Comparison of ENCODE assay signal across 9 cellular contexts in genomic region chr4:76982638-76983579, GRCh38. TPM values are rescaled to one million over a fixed set of nuclear protein-coding genes. Genes with fewer than 3 reads are reported as not detected.
DNase-seq lines count a peak whose midpoint lies in the region; ATAC-seq and TF ChIP-seq lines count a peak whose summit lies in the region.
"Had no signal": no experiment of that assay in that cellular context is flagged by ENCODE, and none has a peak within 500 bp of the region (broad histone marks: within the 10 kb centered on the region; RNA-seq: fewer than 3 reads in every experiment).

No MANE protein-coding gene starts in this region.

- no peak overlapping the region for H3K4me3 ChIP-seq in tibial artery

- POLR2A ChIA-PET in GM10248 (lab: Yijun Ruan, JAX): interaction anchor here (0.7 kb wide), 1 partner anchor 275 kb away, joined by 4 read pairs; no protein-coding TSS in a partner anchor

- H3K36me3 ChIP-seq in tibial artery: no peaks in the 10 kb centered on the region

- peaks cover 0 to 72% (median 19%) of the 10 kb centered on the region in 4 donors for H3K4me1 ChIP-seq in tibial artery

- no peak for TF ChIP-seq CTCF in GM10248 (IDR thresholded peaks at IDR 0.05; ENCODE audit: control extremely low read depth, extremely low read depth, low read depth, missing control alignments)
- peak; percentile 34 for TF ChIP-seq CTCF in osteocyte (IDR thresholded peaks at IDR 0.05)
- no peak for TF ChIP-seq CTCF in GM13976 (IDR thresholded peaks at IDR 0.05; ENCODE audit: borderline replicate concordance, control extremely low read depth, extremely low read depth, insufficient read depth, missing control alignments)
- TF ChIP-seq CTCF in tibial artery (IDR thresholded peaks at IDR 0.05): no peak

- in situ Hi-C loops in GM13976 (cut with MboI; ENCODE audit: low sequenced_read_pairs, unreplicated experiment): no loop called here

- peak overlapping the region; percentile 92 for H3K27ac Mint-ChIP-seq in osteocyte (ENCODE audit: unreplicated experiment)

- no peaks in the 10 kb centered on the region for H3K9me3 ChIP-seq in tibial artery

- CTCF ChIA-PET in GM10248 (lab: Yijun Ruan, JAX): interaction anchor here (0.6 to 1.3 kb wide), 8 partner anchors 10 to 217 kb away, joined by 3 to 4 read pairs (median 3); no protein-coding TSS in a partner anchor

- no peaks in the 10 kb centered on the region for H3K9me3 Mint-ChIP-seq in osteocyte (ENCODE audit: unreplicated experiment)

- H3K27ac ChIP-seq in tibial artery: no peak overlapping the region

- DNase-seq in GM10248 (ENCODE audit: extremely low spot score) (peak; percentile 20), M059J (ENCODE audit: low read depth) (peak; percentile 65), osteocyte (ENCODE audit: extremely low spot score, unreplicated experiment) (no peak), GM13976 (ENCODE audit: low spot score) (no peak), tibial artery (no peak)
- peak; percentile 18 for DNase-seq in central memory CD4-positive, alpha-beta T cell
- DNase-seq: kidney glomerular epithelial cell, NCI-H1436 had no signal

- H3K4me3 Mint-ChIP-seq in osteocyte (ENCODE audit: unreplicated experiment): peak overlapping the region; percentile 3

- peaks cover 23% of the 10 kb centered on the region for H3K36me3 Mint-ChIP-seq in osteocyte (ENCODE audit: unreplicated experiment)

- H3K27me3 Mint-ChIP-seq in osteocyte (ENCODE audit: unreplicated experiment): no peaks in the 10 kb centered on the region

- no peak for ATAC-seq in GM21367 (IDR thresholded peaks at IDR 0.05; ENCODE audit: unreplicated experiment)

- peaks cover 100% of the 10 kb centered on the region for H3K4me1 Mint-ChIP-seq in osteocyte (ENCODE audit: unreplicated experiment)

- no peaks in the 10 kb centered on the region for H3K27me3 ChIP-seq in tibial artery

- intact Hi-C loops in tibial artery (cut with DNase I; ENCODE audit: low total_unique reads): no loop called here

RNA-seq across cellular contexts. Expression of gene SEPTIN11, which starts 33.4 kb away (rescaled TPM):
- 27.4 and 34.0 TPM in 2 replicates for total RNA-seq in M059J (2014; rRNA removed; shearing (Covaris generic))
- total RNA-seq in osteocyte: 460 and 476 TPM in 2 replicates

Comparison
In these comparisons a context has a peak if more than half of its experiments do, and no peak if none do; other contexts are left out.
1. DNase-seq: peak in GM10248 (single experiment), M059J (single experiment) and central memory CD4-positive, alpha-beta T cell (single experiment); none in osteocyte (single experiment), GM13976 (single experiment) and tibial artery (0 of 2).
2. RNA of gene SEPTIN11, which starts 33.4 kb away (total RNA-seq): 460 to 476 TPM in osteocyte; 27.4 to 34.0 TPM in M059J; every median in the first group is over 10 times any median in the second.